Comparison of ENCODE assay signal across 1 cellular context in genomic region chr18:79612291-79613108, GRCh38.
TF ChIP-seq lines count a peak whose summit lies in the region.

No MANE protein-coding gene starts in this region.

TF ChIP-seq in K562, 482 proteins besides CTCF, POLR2A, EP300 and RAD21 (continued from another document):
- TF ChIP-seq ZEB2 (IDR thresholded peaks at IDR 0.05) (no peak), NR2F6 (CRISPR knock-in tag; IDR thresholded peaks at IDR 0.05) (no peak), MYNN (IDR thresholded peaks at IDR 0.05) (0 out of 2 replicates have a peak, but pooled peaks have one; percentile 31), MYNN (CRISPR knock-in tag; IDR thresholded peaks at IDR 0.05) (no peak)
TF ChIP-seq in K562: peak in this region for 1.
